ENCODE assay signal across 9 cellular contexts in genomic region chr17:58156839-58157803, GRCh38. TPM values are rescaled to one million over a fixed set of nuclear protein-coding genes. Genes with fewer than 3 reads are reported as not detected.
DNase-seq lines count a peak whose midpoint lies in the region; ATAC-seq and TF ChIP-seq lines count a peak whose summit lies in the region.
"Had no signal": no experiment of that assay in that cellular context is flagged by ENCODE, and none has a peak within 500 bp of the region (broad histone marks: within the 10 kb centered on the region; RNA-seq: fewer than 3 reads in every experiment).

No MANE protein-coding gene starts in this region.

- peak in 1 of 2 experiments; percentile 46 for TF ChIP-seq CTCF in brain (conservative IDR thresholded peaks at IDR 0.05)

- peaks cover 90% of the 10 kb centered on the region for H3K27me3 Mint-ChIP-seq in brain

- peaks cover 7% of the 10 kb centered on the region for H3K4me1 Mint-ChIP-seq in brain

- H3K9me3 Mint-ChIP-seq in brain: peaks cover 0 to 8% (median 6%) of the 10 kb centered on the region in 5 experiments

- no peaks in the 10 kb centered on the region for H3K36me3 Mint-ChIP-seq in brain

- H3K4me3 Mint-ChIP-seq in brain: peak overlapping the region; percentile 85 to 89 (median 87)

- ATAC-seq in left lobe of liver: peak; percentile 31

- DNase-seq in EH (ENCODE audit: low read depth) (peak; percentile 2), T-helper 22 cell (ENCODE audit: low read depth) (peak; percentile 38), left lobe of liver (ENCODE audit: low spot score) (no peak), OCI-M2 (lab: John Stamatoyannopoulos, UW; ENCODE audit: unreplicated experiment) (no peak), mesenteric fat pad (ENCODE audit: low spot score) (no peak), KG1 (lab: John Stamatoyannopoulos, UW) (no peak)
- DNase-seq in stimulated activated CD4-positive, alpha-beta T cell treated with anti-CD3 and anti-CD28 coated beads, TNF-alpha, amount 100 ng/mL, for 24 hours (ENCODE audit: low read depth in 3 of 3): peak; percentile 34 to 63 (median 44)

- H3K27ac Mint-ChIP-seq in brain: peak overlapping the region in 1 of 5 experiments; percentile 4

RNA-seq across cellular contexts. Expression of gene OR4D1, which starts 8.9 kb away (rescaled TPM):
- polyA plus RNA-seq in brain (ENCODE audit: insufficient read depth, low read depth, low replicate concordance): not detected
- total RNA-seq in left lobe of liver: not detected
- not detected for total RNA-seq in mesenteric fat pad
- total RNA-seq: glomerular endothelial cell had no signal

RNA-seq across cellular contexts. Expression of gene OR4D2, which starts 9.7 kb away (rescaled TPM):
- polyA plus RNA-seq in brain (ENCODE audit: insufficient read depth, low read depth, low replicate concordance): not detected
- total RNA-seq in left lobe of liver (not detected), mesenteric fat pad (not detected)
- total RNA-seq: glomerular endothelial cell had no signal

RNA-seq across cellular contexts. Expression of gene EPX, which starts 35.4 kb away (rescaled TPM):
- not detected for polyA plus RNA-seq in brain (ENCODE audit: insufficient read depth, low read depth, low replicate concordance)
- total RNA-seq in left lobe of liver: not detected
- total RNA-seq in mesenteric fat pad: not detected
- total RNA-seq: glomerular endothelial cell had no signal

Comparison
In these comparisons a context has a peak if more than half of its experiments do, and no peak if none do; other contexts are left out.
1. DNase-seq: peak in EH (single experiment), T-helper 22 cell (single experiment) and stimulated activated CD4-positive, alpha-beta T cell treated with anti-CD3 and anti-CD28 coated beads, TNF-alpha, amount 100 ng/mL, for 24 hours (3 of 3); none in left lobe of liver (single experiment), OCI-M2 (single experiment), mesenteric fat pad (single experiment) and KG1 (single experiment).